1 cellular context compared by ENCODE assay signal in the genomic region with DNA sequence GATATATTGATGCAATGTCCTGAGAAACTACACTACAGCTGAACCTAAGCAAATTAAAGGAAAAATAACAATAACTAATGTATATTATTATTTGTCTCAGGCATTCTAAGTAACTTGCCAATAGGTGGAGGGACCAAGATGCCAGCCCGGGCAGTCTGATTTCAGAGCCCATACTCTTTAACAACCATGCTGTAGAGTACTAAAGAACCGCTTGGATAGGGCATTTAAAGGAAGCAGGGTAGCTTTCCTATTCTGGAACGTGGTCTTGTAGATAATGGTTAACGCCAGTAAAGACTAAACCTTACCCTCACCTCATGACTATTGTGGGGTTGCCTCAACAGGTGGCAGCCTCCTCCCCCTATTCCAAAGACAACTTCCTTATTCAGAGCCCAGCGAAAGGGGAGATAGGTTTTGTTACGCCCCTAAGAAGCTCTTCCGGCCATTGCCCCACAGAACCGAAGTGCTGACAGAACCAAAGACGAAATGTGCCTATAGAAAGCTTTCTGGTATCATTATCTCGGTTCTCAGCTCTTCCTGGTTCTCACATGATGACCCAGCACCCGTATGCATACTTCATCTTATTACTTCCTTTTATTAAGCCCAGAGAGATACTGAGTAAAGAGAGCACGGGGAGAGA.
TF ChIP-seq lines count a peak whose summit lies in the region.

No MANE protein-coding gene starts in this region.

TF ChIP-seq in GM23338, 12 proteins besides CTCF, POLR2A, EP300 and RAD21 (continued from another document):
- TF ChIP-seq, protein P1, sequence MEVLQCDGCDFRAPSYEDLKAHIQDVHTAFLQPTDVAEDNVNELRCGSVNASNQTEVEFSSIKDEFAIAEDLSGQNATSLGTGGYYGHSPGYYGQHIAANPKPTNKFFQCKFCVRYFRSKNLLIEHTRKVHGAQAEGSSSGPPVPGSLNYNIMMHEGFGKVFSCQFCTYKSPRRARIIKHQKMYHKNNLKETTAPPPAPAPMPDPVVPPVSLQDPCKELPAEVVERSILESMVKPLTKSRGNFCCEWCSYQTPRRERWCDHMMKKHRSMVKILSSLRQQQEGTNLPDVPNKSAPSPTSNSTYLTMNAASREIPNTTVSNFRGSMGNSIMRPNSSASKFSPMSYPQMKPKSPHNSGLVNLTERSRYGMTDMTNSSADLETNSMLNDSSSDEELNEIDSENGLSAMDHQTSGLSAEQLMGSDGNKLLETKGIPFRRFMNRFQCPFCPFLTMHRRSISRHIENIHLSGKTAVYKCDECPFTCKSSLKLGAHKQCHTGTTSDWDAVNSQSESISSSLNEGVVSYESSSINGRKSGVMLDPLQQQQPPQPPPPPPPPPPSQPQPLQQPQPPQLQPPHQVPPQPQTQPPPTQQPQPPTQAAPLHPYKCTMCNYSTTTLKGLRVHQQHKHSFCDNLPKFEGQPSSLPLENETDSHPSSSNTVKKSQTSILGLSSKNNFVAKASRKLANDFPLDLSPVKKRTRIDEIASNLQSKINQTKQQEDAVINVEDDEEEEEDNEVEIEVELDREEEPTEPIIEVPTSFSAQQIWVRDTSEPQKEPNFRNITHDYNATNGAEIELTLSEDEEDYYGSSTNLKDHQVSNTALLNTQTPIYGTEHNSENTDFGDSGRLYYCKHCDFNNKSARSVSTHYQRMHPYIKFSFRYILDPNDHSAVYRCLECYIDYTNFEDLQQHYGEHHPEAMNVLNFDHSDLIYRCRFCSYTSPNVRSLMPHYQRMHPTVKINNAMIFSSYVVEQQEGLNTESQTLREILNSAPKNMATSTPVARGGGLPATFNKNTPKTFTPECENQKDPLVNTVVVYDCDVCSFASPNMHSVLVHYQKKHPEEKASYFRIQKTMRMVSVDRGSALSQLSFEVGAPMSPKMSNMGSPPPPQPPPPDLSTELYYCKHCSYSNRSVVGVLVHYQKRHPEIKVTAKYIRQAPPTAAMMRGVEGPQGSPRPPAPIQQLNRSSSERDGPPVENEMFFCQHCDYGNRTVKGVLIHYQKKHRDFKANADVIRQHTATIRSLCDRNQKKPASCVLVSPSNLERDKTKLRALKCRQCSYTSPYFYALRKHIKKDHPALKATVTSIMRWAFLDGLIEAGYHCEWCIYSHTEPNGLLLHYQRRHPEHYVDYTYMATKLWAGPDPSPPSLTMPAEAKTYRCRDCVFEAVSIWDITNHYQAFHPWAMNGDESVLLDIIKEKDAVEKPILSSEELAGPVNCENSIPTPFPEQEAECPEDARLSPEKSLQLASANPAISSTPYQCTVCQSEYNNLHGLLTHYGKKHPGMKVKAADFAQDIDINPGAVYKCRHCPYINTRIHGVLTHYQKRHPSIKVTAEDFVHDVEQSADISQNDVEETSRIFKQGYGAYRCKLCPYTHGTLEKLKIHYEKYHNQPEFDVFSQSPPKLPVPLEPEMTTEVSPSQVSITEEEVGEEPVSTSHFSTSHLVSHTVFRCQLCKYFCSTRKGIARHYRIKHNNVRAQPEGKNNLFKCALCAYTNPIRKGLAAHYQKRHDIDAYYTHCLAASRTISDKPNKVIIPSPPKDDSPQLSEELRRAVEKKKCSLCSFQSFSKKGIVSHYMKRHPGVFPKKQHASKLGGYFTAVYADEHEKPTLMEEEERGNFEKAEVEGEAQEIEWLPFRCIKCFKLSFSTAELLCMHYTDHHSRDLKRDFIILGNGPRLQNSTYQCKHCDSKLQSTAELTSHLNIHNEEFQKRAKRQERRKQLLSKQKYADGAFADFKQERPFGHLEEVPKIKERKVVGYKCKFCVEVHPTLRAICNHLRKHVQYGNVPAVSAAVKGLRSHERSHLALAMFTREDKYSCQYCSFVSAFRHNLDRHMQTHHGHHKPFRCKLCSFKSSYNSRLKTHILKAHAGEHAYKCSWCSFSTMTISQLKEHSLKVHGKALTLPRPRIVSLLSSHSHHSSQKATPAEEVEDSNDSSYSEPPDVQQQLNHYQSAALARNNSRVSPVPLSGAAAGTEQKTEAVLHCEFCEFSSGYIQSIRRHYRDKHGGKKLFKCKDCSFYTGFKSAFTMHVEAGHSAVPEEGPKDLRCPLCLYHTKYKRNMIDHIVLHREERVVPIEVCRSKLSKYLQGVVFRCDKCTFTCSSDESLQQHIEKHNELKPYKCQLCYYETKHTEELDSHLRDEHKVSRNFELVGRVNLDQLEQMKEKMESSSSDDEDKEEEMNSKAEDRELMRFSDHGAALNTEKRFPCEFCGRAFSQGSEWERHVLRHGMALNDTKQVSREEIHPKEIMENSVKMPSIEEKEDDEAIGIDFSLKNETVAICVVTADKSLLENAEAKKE (CRISPR knock-in tag; IDR thresholded peaks at IDR 0.05) = no peak
